Comparison of ENCODE assay signal across 8 cellular contexts in the genomic region with DNA sequence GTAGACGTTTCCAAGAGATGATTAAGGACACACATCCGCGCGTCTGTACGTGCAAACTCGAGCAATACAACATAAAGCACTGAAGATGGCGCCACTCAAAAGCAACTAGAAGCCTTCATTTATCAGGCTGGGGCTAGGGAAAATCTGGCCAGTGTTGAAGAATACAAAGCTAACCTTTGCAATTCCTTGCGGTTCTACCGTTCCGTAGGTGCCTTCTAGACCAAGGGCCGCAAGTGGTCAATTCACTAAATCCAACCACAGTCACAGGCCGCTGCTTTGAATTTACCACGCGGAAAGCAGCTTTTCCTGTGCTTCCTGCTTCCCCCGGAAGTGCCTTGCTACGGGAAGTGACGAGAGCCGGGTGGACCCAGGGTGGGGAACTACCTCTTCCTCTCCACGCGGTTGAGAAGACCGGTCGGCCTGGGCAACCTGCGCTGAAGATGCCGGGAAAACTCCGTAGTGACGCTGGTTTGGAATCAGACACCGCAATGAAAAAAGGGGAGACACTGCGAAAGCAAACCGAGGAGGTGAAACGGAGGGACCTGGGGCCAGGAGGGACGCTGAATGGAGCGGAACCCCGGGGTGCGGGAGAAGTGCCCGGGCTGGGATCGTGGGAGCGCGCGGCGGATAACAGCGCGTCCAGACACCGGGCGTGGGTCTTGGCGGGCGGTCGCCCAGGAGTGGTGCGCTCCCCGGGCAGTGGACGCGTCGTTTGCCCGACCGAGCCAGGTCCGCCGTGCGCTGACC. TPM values are rescaled to one million over a fixed set of nuclear protein-coding genes. Genes with fewer than 3 reads are reported as not detected.
DNase-seq lines count a peak whose midpoint lies in the region; ATAC-seq and TF ChIP-seq lines count a peak whose summit lies in the region.

DDX21 (plus strand) TSS at position 385 of the 747 bp plus-strand sequence; CDS start at position 441, 56 bp downstream.

- no peaks in the 10 kb centered on the region for H3K27me3 ChIP-seq in kidney epithelial cell (ENCODE audit: control insufficient read depth, insufficient read depth, low read length)

- TF ChIP-seq CTCF in kidney epithelial cell (IDR thresholded peaks at IDR 0.05; ENCODE audit: insufficient read depth, low read length, poor library complexity, severe bottlenecking) = peak; percentile 73

- H3K4me3 ChIP-seq in kidney epithelial cell (ENCODE audit: low read depth, low read length) = peak within 1 kb of the TSS; percentile 77

- DNase-seq in Ammon's horn (ENCODE audit: low spot score) = peak; percentile 96
- peak; percentile 72 for DNase-seq in NCI-H446 treated with DMSO at 0.1 percent for 48 hours (lab: John Stamatoyannopoulos, UW)
- DNase-seq in activated CD4-positive, CD25-positive, alpha-beta regulatory T cell treated with anti-CD3 and anti-CD28 coated beads, Interleukin-2, amount 50 U/mL, for 72 hours = peak; percentile 81
- peak; percentile 22 to 86 for DNase-seq in cerebellar nuclear complex (lab: John Stamatoyannopoulos, UW)
- DNase-seq in kidney epithelial cell (ENCODE audit: low read depth) = peak; percentile 88
- peak; percentile 85 to 89 for DNase-seq in stimulated activated CD4-positive, alpha-beta T cell treated with anti-CD3 and anti-CD28 coated beads, Interleukin-15, amount 100 ng/mL, for 48 hours (ENCODE audit: low read depth in 2 of 2)

- H3K36me3 ChIP-seq in kidney epithelial cell (ENCODE audit: control insufficient read depth, insufficient read depth, low read length) = no peaks in the 10 kb centered on the region

- ATAC-seq in GM19043 (IDR thresholded peaks at IDR 0.05; ENCODE audit: low read depth, unreplicated experiment) = peak; percentile 80
- ATAC-seq in HG03378 (IDR thresholded peaks at IDR 0.05; ENCODE audit: unreplicated experiment) = peak; percentile 75

RNA-seq across cellular contexts. Expression of gene DDX21, which starts in this region (rescaled TPM):
- 104 and 112 TPM in 2 replicates for total RNA-seq in kidney epithelial cell

Comparison
In these comparisons a context has a peak if more than half of its experiments do, and no peak if none do; other contexts are left out.
1. Peak in every context shown above with its lines: DNase-seq, ATAC-seq and H3K4me3 ChIP-seq.